Comparison of ENCODE assay signal across 19 cellular contexts in genomic region chr2:42882756-42883155, GRCh38.
A peak's percentile ranks its signal among the peaks of the same experiment; 100 is the strongest.
DNase-seq lines count a peak whose midpoint lies in the region.
"Had no signal": no experiment of that assay in that cellular context is flagged by ENCODE, and none has a peak within 500 bp of the region (broad histone marks: within the 10 kb centered on the region; RNA-seq: fewer than 3 reads in every experiment).

No MANE protein-coding gene starts in this region.

- no peaks in the 10 kb centered on the region for H3K9me3 Mint-ChIP-seq in dendritic cell treated with granulocyte-macrophage colony-stimulating factor and Interleukin-4, amounts not matched to agents 40 ng/mL and 50 ng/mL, for 4 days
- H3K9me3 Mint-ChIP-seq: CD4-positive, alpha-beta memory T cell; CD4-positive, CD25-positive, alpha-beta regulatory T cell; CD8-positive, alpha-beta memory T cell had no signal

- peak; percentile 48 for DNase-seq in COLO829 (ENCODE audit: low spot score)
- DNase-seq in SK-MEL-5 (ENCODE audit: low read depth, low spot score): peak; percentile 99
- peak; percentile 6 for DNase-seq in islet precursor cell
- no peak for DNase-seq in NCI-H82 (lab: John Stamatoyannopoulos, UW)
- no peak for DNase-seq in stimulated activated CD4-positive, alpha-beta T cell treated with anti-CD3 and anti-CD28 coated beads, Interleukin-1b, Interleukin-23, amount 100 ng/mL, for 48 hours
- no peak for DNase-seq in activated naive CD4-positive, alpha-beta T cell treated with Interleukin-2 at 50 U/mL for 16 hours
- DNase-seq: 8988T; ACHN; BE2C; C1 segment of cervical spinal cord; Caco-2; Calu3; CD4-positive, alpha-beta memory T cell; CD4-positive, CD25-positive, alpha-beta regulatory T cell; CD8-positive, alpha-beta memory T cell; DMS79 treated with DMSO at 0.1 percent for 48 hours; GF-D8 had no signal

- peaks cover 55% of the 10 kb centered on the region for H3K4me1 Mint-ChIP-seq in dendritic cell treated with granulocyte-macrophage colony-stimulating factor and Interleukin-4, amounts not matched to agents 40 ng/mL and 50 ng/mL, for 4 days (ENCODE audit: low read depth)

- in situ Hi-C loops in SK-MEL-5 (cut with HindIII; ENCODE audit: low pct_unique_long_range_greater_than_20kb, low sequenced_read_pairs): no loop called here

- H3K4me3 Mint-ChIP-seq in dendritic cell treated with granulocyte-macrophage colony-stimulating factor and Interleukin-4, amounts not matched to agents 40 ng/mL and 50 ng/mL, for 4 days: no peak overlapping the region
- H3K4me3 Mint-ChIP-seq: CD14-positive monocyte; CD4-positive, alpha-beta memory T cell; CD4-positive, CD25-positive, alpha-beta regulatory T cell; CD8-positive, alpha-beta memory T cell had no signal

- H3K36me3 Mint-ChIP-seq in dendritic cell treated with granulocyte-macrophage colony-stimulating factor and Interleukin-4, amounts not matched to agents 40 ng/mL and 50 ng/mL, for 4 days (ENCODE audit: low read depth): no peaks in the 10 kb centered on the region
- H3K36me3 Mint-ChIP-seq: CD14-positive monocyte; CD4-positive, alpha-beta memory T cell; CD4-positive, CD25-positive, alpha-beta regulatory T cell; CD8-positive, alpha-beta memory T cell had no signal

- H3K27ac Mint-ChIP-seq in dendritic cell treated with granulocyte-macrophage colony-stimulating factor and Interleukin-4, amounts not matched to agents 40 ng/mL and 50 ng/mL, for 4 days: peak overlapping the region; percentile 40
- H3K27ac Mint-ChIP-seq: CD14-positive monocyte; CD4-positive, alpha-beta memory T cell; CD4-positive, CD25-positive, alpha-beta regulatory T cell; CD8-positive, alpha-beta memory T cell had no signal

- intact Hi-C loops in dendritic cell treated with granulocyte-macrophage colony-stimulating factor and Interleukin-4, amounts not matched to agents 40 ng/mL and 50 ng/mL, for 4 days (cut with micrococcal nuclease): no loop called here

- H3K27me3 Mint-ChIP-seq in dendritic cell treated with granulocyte-macrophage colony-stimulating factor and Interleukin-4, amounts not matched to agents 40 ng/mL and 50 ng/mL, for 4 days: no peaks in the 10 kb centered on the region
- H3K27me3 Mint-ChIP-seq: CD4-positive, alpha-beta memory T cell had no signal

Comparison
In these comparisons a context has a peak if more than half of its experiments do, and no peak if none do; other contexts are left out.
1. DNase-seq: peak in COLO829 (single experiment), SK-MEL-5 (single experiment) and islet precursor cell (single experiment); none in NCI-H82 (single experiment), stimulated activated CD4-positive, alpha-beta T cell treated with anti-CD3 and anti-CD28 coated beads, Interleukin-1b, Interleukin-23, amount 100 ng/mL, for 48 hours (single experiment) and activated naive CD4-positive, alpha-beta T cell treated with Interleukin-2 at 50 U/mL for 16 hours (single experiment).